26 cellular contexts compared by ENCODE assay signal in genomic region chr7:25549315-25549933, GRCh38.
DNase-seq lines count a peak whose midpoint lies in the region; ATAC-seq, FAIRE-seq and TF ChIP-seq lines count a peak whose summit lies in the region.
"Had no signal": no experiment of that assay in that cellular context is flagged by ENCODE, and none has a peak within 500 bp of the region (broad histone marks: within the 10 kb centered on the region; RNA-seq: fewer than 3 reads in every experiment).

No MANE protein-coding gene starts in this region.

- H2AFZ ChIP-seq in neuron (ENCODE audit: low read depth, low read length) (peak overlapping the region; percentile 23), PC-9 (no peak overlapping the region)

- H3K4me1 ChIP-seq in neuron (ENCODE audit: insufficient read depth, low read length) (peaks cover 11% of the 10 kb centered on the region), PC-9 (replicated peaks; ENCODE audit: insufficient read depth) (no peaks in the 10 kb centered on the region)
- H3K4me1 ChIP-seq: Caco-2 had no signal

- H3K9me3 ChIP-seq in neuron (ENCODE audit: low read length) = no peaks in the 10 kb centered on the region
- no peaks in the 10 kb centered on the region for H3K9me3 ChIP-seq in PC-9 (ENCODE audit: insufficient read depth, low read depth)
- H3K9me3 ChIP-seq: BLaER1, Caco-2 had no signal

- ATAC-seq in left colon = peak; percentile 36
- no peak for ATAC-seq in HG03196 (IDR thresholded peaks at IDR 0.05; ENCODE audit: unreplicated experiment)
- ATAC-seq in GM21737 (IDR thresholded peaks at IDR 0.05; ENCODE audit: unreplicated experiment) = no peak
- ATAC-seq: Panc1, SK-N-SH treated with all-trans-retinoic acid at 6 μM for 48 hours had no signal

- POLR2A ChIA-PET in PC-9 (lab: Charles Lee; ENCODE audit: unreplicated experiment) = no interaction called here

- CTCF ChIA-PET in PC-9 (lab: Charles Lee) = no interaction called here

- no peaks in the 10 kb centered on the region for H4K20me1 ChIP-seq in PC-9 (ENCODE audit: insufficient read depth)
- H4K20me1 ChIP-seq: BLaER1 had no signal

- BruUV-seq in PC-9 (replicated peaks; lab: Mats Ljungman, UMichigan) = no TSS peak

- no peaks in the 10 kb centered on the region for H3K36me3 ChIP-seq in neuron (ENCODE audit: insufficient read depth, low read length)
- no peaks in the 10 kb centered on the region for H3K36me3 ChIP-seq in PC-9 (ENCODE audit: low read depth)
- H3K36me3 ChIP-seq: BLaER1 had no signal

- no peak overlapping the region for H3K4me2 ChIP-seq in PC-9
- H3K4me2 ChIP-seq: BLaER1 had no signal

- FAIRE-seq in TTC549 (lab: Jason Lieb, UNC) (peak; percentile 7), H54 (lab: Jason Lieb, UNC) (no peak)
- FAIRE-seq: GM12891 had no signal

- H3K4me3 ChIP-seq in neuron (ENCODE audit: low read length) = no peak overlapping the region
- H3K4me3 ChIP-seq in PC-9 = no peak overlapping the region
- H3K4me3 ChIP-seq: BLaER1 had no signal

- no peaks in the 10 kb centered on the region; the same call in 1 of the 2 replicates for H3K9me2 ChIP-seq in PC-9 (ENCODE audit: insufficient read depth)

- H3F3A ChIP-seq in PC-9 (ENCODE audit: insufficient read depth, low read depth) = no peaks in the 10 kb centered on the region

- no peak overlapping the region for H3K27ac ChIP-seq in PC-9
- H3K27ac ChIP-seq: 22Rv1, BLaER1, HL-60 had no signal

- no peaks in the 10 kb centered on the region for H3K79me2 ChIP-seq in PC-9 (ENCODE audit: low read depth)

- TF ChIP-seq CTCF in PC-9 (conservative IDR thresholded peaks at IDR 0.05) = no peak

- intact Hi-C loops in left colon (cut with DNase I, micrococcal nuclease) (no loop called here), PC-9 (cut with micrococcal nuclease; ENCODE audit: unreplicated experiment) (no loop called here)

- no peak for TF ChIP-seq POLR2A in H54 (IDR thresholded peaks at IDR 0.05; ENCODE audit: low read depth, low read length)

- peaks cover 6% of the 10 kb centered on the region for H3K27me3 ChIP-seq in neuron (ENCODE audit: insufficient read depth, low read length)
- H3K27me3 ChIP-seq in PC-9 (ENCODE audit: insufficient read depth, low read depth) = peaks cover 98% of the 10 kb centered on the region
- H3K27me3 ChIP-seq: BLaER1 had no signal

- DNase-seq in ELF-1 (ENCODE audit: low read depth, low spot score) = peak; percentile 11
- no peak for DNase-seq in left colon
- no peak for DNase-seq in PC-9
- DNase-seq in H54 (ENCODE audit: insufficient read length, low spot score) = no peak
- DNase-seq: ACHN; Caco-2; CD4-positive, alpha-beta memory T cell; DMS 273 treated with DMSO at 0.1 percent for 48 hours; DND-41; HFFc6; KBM-7; NCI-H1092; NCI-H1436; NCI-H187 treated with DMSO at 0.1 percent for 48 hours; NCI-H69; SIG-M5 had no signal
